30 cellular contexts compared by ENCODE assay signal in genomic region chr6:44090465-44090864, GRCh38.
"Had no signal": no experiment of that assay in that cellular context is flagged by ENCODE, and none has a peak within 500 bp of the region (broad histone marks: within the 10 kb centered on the region; RNA-seq: fewer than 3 reads in every experiment).

No MANE protein-coding gene starts in this region.

- H3K9me3 Mint-ChIP-seq: natural killer cell; nephron; neural progenitor cell; stimulated activated memory B cell treated with anti-CD40 and anti-IgM and Interleukin-4, amounts not matched to agents 10 μg/mL and 1 μg/mL and 100 μg/mL, for 72 hours; stimulated activated naive CD8-positive, alpha-beta T cell treated with anti-CD3 and anti-CD28 coated beads, Interleukin-15, Interleukin-2, amounts not matched to agents 100 ng/mL and 50 ng/mL, for 24 hours; type B pancreatic cell had no signal

- H3K4me1 ChIP-seq: neural progenitor cell, parathyroid adenoma, spleen, testis, upper lobe of right lung, uterus had no signal

- H3K4me1 Mint-ChIP-seq: natural killer cell; nephron; stimulated activated memory B cell treated with anti-CD40 and anti-IgM and Interleukin-4, amounts not matched to agents 10 μg/mL and 1 μg/mL and 100 μg/mL, for 72 hours had no signal

- H3K36me3 ChIP-seq: neural progenitor cell, ovary, transverse colon, upper lobe of right lung, uterus had no signal

- H3K4me2 ChIP-seq: neural progenitor cell, smooth muscle cell had no signal

- H3K9me3 ChIP-seq: ovary, psoas muscle, spleen, suprapubic skin, testis, tibial artery, transverse colon, upper lobe of right lung, uterus had no signal

- ATAC-seq: naive thymus-derived CD4-positive, alpha-beta T cell; natural killer cell; psoas muscle; right cardiac atrium; sciatic nerve; stimulated activated memory B cell treated with anti-CD40 and anti-IgM and Interleukin-4, amounts not matched to agents 10 μg/mL and 1 μg/mL and 100 μg/mL, for 72 hours; upper lobe of right lung had no signal

- H3K36me3 Mint-ChIP-seq: natural killer cell, neural progenitor cell had no signal

- H3K4me3 ChIP-seq: neural progenitor cell, ovary, psoas muscle, skin epidermis, smooth muscle cell, spleen, suprapubic skin, testis, tibial artery, transverse colon, upper lobe of right lung, uterus had no signal

- H2AFZ ChIP-seq: neural progenitor cell, parathyroid adenoma had no signal

- H3K27me3 ChIP-seq: neural progenitor cell, ovary, spleen, suprapubic skin, testis, tibial artery, transverse colon, upper lobe of right lung, uterus had no signal

- H3K4me3 Mint-ChIP-seq: naive thymus-derived CD4-positive, alpha-beta T cell; natural killer cell; nephron; neural progenitor cell; stimulated activated memory B cell treated with anti-CD40 and anti-IgM and Interleukin-4, amounts not matched to agents 10 μg/mL and 1 μg/mL and 100 μg/mL, for 72 hours; stimulated activated naive CD8-positive, alpha-beta T cell treated with anti-CD3 and anti-CD28 coated beads, Interleukin-15, Interleukin-2, amounts not matched to agents 100 ng/mL and 50 ng/mL, for 24 hours; type B pancreatic cell had no signal

- H3K27ac Mint-ChIP-seq: natural killer cell; nephron; progenitor cell of endocrine pancreas; stimulated activated memory B cell treated with anti-CD40 and anti-IgM and Interleukin-4, amounts not matched to agents 10 μg/mL and 1 μg/mL and 100 μg/mL, for 72 hours; type B pancreatic cell had no signal

- H3K9ac ChIP-seq: neural progenitor cell, parathyroid adenoma had no signal

- H3K27ac ChIP-seq: neural progenitor cell, ovary, parathyroid adenoma, psoas muscle, skin epidermis, spleen, suprapubic skin, testis, tibial artery, transverse colon, upper lobe of right lung, uterus had no signal

- DNase-seq: naive thymus-derived CD4-positive, alpha-beta T cell; natural killer cell; occipital lobe; ovary; psoas muscle; right cardiac atrium; spleen; stimulated activated CD4-positive, alpha-beta T cell treated with anti-CD3 and anti-CD28 coated beads, Interleukin-12 subunit alpha, Interleukin-12 subunit beta, amount 100 ng/mL, for 4 hours; stimulated activated CD4-positive, alpha-beta T cell treated with anti-CD3 and anti-CD28 coated beads, Interleukin-1b, Interleukin-23, amount 100 ng/mL, for 48 hours; stimulated activated CD4-positive, alpha-beta T cell treated with anti-CD3 and anti-CD28 coated beads, Interleukin-4, amount 100 ng/mL, for 1 hour; stimulated activated CD4-positive, alpha-beta T cell treated with anti-CD3 and anti-CD28 coated beads, Interleukin-4, amount 100 ng/mL, for 4 hours; stimulated activated CD8-positive, alpha-beta memory T cell treated with anti-CD3 and anti-CD28 coated beads, Interleukin-4, amount 100 ng/mL, for 48 hours; stimulated activated naive CD4-positive, alpha-beta T cell; substantia nigra; testis; tibial artery; transverse colon; upper lobe of right lung; uterus had no signal

- H3K27me3 Mint-ChIP-seq: naive thymus-derived CD4-positive, alpha-beta T cell; progenitor cell of endocrine pancreas; stimulated activated memory B cell treated with anti-CD40 and anti-IgM and Interleukin-4, amounts not matched to agents 10 μg/mL and 1 μg/mL and 100 μg/mL, for 72 hours; stimulated activated naive CD8-positive, alpha-beta T cell treated with anti-CD3 and anti-CD28 coated beads, Interleukin-15, Interleukin-2, amounts not matched to agents 100 ng/mL and 50 ng/mL, for 24 hours; type B pancreatic cell had no signal
